In genomic region chr20:34705008-34705382, GRCh38 we compare ENCODE assay signal across 8 cellular contexts. TPM values are rescaled to one million over a fixed set of nuclear protein-coding genes. Genes with fewer than 3 reads are reported as not detected.
A peak's percentile ranks its signal among the peaks of the same experiment; 100 is the strongest.
DNase-seq lines count a peak whose midpoint lies in the region; ATAC-seq, FAIRE-seq and TF ChIP-seq lines count a peak whose summit lies in the region.

No MANE protein-coding gene starts in this region.

- H3K36me3 ChIP-seq in BLaER1 treated with 17β-estradiol and CSF1 and Interleukin-3, amounts not matched to agents 10 nM and 100 nM, result no peaks in the 10 kb centered on the region
- H3K36me3 ChIP-seq in MM.1S (replicated peaks; ENCODE audit: insufficient read depth, low read length), result no peaks in the 10 kb centered on the region

- H3K4me1 ChIP-seq in BLaER1 treated with 17β-estradiol and CSF1 and Interleukin-3, amounts not matched to agents 10 nM and 100 nM, result peaks cover 42 to 60% (median 57%) of the 10 kb centered on the region in 10 experiments
- peaks cover 7% of the 10 kb centered on the region; the same call in 1 of the 2 replicates for H3K4me1 ChIP-seq in MM.1S (ENCODE audit: low read length)

- H3K4me1 Mint-ChIP-seq in natural killer cell, result peaks cover 16 to 28% of the 10 kb centered on the region in 2 donors

- H3F3A ChIP-seq in MM.1S (ENCODE audit: insufficient read depth, low read length), result peaks cover 16% of the 10 kb centered on the region; the same call in 1 of the 2 replicates

- H2AFZ ChIP-seq in MM.1S (ENCODE audit: low read length), result peak overlapping the region; percentile 81

- H3K36me3 Mint-ChIP-seq in natural killer cell, result no peaks in the 10 kb centered on the region

- H4K20me1 ChIP-seq in BLaER1 treated with 17β-estradiol and CSF1 and Interleukin-3, amounts not matched to agents 10 nM and 100 nM, result peaks cover 0 to 24% (median 1%) of the 10 kb centered on the region in 11 experiments; a peak in 11 of 22 replicates
- no peaks in the 10 kb centered on the region for H4K20me1 ChIP-seq in MM.1S (ENCODE audit: insufficient read depth, low read length)

- peak overlapping the region; percentile 75 to 94 (median 87) for H3K4me3 ChIP-seq in BLaER1 treated with 17β-estradiol and CSF1 and Interleukin-3, amounts not matched to agents 10 nM and 100 nM
- H3K4me3 ChIP-seq in MM.1S (ENCODE audit: low read length), result peak overlapping the region; percentile 89
- H3K4me3 ChIP-seq in choroid plexus epithelial cell (ENCODE audit: low read depth, low read length), result peak overlapping the region; percentile 87

- DNase-seq in MM.1S (no peak), choroid plexus epithelial cell (ENCODE audit: low read depth) (no peak), natural killer cell (no peak), DMS53 (lab: John Stamatoyannopoulos, UW) (no peak), dermis blood vessel endothelial cell (no peak), HTR-8/SVneo (ENCODE audit: insufficient read length, low spot score) (no peak)

- intact Hi-C loops in natural killer cell (cut with micrococcal nuclease), result loop anchor here (5.0 to 10.0 kb wide), 2 partner anchors 143 to 170 kb away; no protein-coding TSS in a partner anchor

- FAIRE-seq in HTR-8/SVneo (lab: Jason Lieb, UNC), result no peak

- H3K4me2 ChIP-seq in BLaER1 treated with 17β-estradiol and CSF1 and Interleukin-3, amounts not matched to agents 10 nM and 100 nM, result peak overlapping the region; percentile 92 to 99 (median 97)
- peak overlapping the region; percentile 100 for H3K4me2 ChIP-seq in MM.1S (ENCODE audit: low read depth, low read length)

- no peaks in the 10 kb centered on the region for H3K79me2 ChIP-seq in MM.1S (ENCODE audit: low read length)

- no peaks in the 10 kb centered on the region for H3K9me2 ChIP-seq in MM.1S (replicated peaks; ENCODE audit: insufficient read depth, low read length)

- peak overlapping the region; percentile 94 to 98 for H3K27ac Mint-ChIP-seq in natural killer cell

- H3K9ac ChIP-seq in BLaER1 treated with 17β-estradiol and CSF1 and Interleukin-3, amounts not matched to agents 10 nM and 100 nM, result peak overlapping the region; percentile 91 to 100 (median 93)
- H3K9ac ChIP-seq in MM.1S (ENCODE audit: low read length), result peak overlapping the region; percentile 83

- no peaks in the 10 kb centered on the region for H3K9me3 ChIP-seq in BLaER1 treated with 17β-estradiol and CSF1 and Interleukin-3, amounts not matched to agents 10 nM and 100 nM (replicated peaks in 1 of 11)
- H3K9me3 ChIP-seq in MM.1S (replicated peaks; ENCODE audit: insufficient read depth, low read length), result no peaks in the 10 kb centered on the region

- no peaks in the 10 kb centered on the region for H3K9me3 Mint-ChIP-seq in natural killer cell

- ATAC-seq in natural killer cell, result no peak
- ATAC-seq in HG03442 (IDR thresholded peaks at IDR 0.05; ENCODE audit: unreplicated experiment), result no peak

- H3K27ac ChIP-seq in BLaER1 treated with 17β-estradiol and CSF1 and Interleukin-3, amounts not matched to agents 10 nM and 100 nM, result peak overlapping the region; percentile 90 to 100 (median 95)
- H3K27ac ChIP-seq in MM.1S (ENCODE audit: low read length), result peak overlapping the region; percentile 63; the same call in 1 of the 2 replicates

- H3K27me3 ChIP-seq in BLaER1 treated with 17β-estradiol and CSF1 and Interleukin-3, amounts not matched to agents 10 nM and 100 nM, result peaks cover 0 to 2% (median under 1%) of the 10 kb centered on the region in 11 experiments; a peak in 7 of 22 replicates
- no peaks in the 10 kb centered on the region for H3K27me3 ChIP-seq in MM.1S (replicated peaks; ENCODE audit: insufficient read depth, low read length)

- peak overlapping the region; percentile 94 for H3K4me3 Mint-ChIP-seq in natural killer cell

- H3K27me3 Mint-ChIP-seq in natural killer cell (ENCODE audit: low read depth in 2 of 2), result peaks cover 0 to 12% of the 10 kb centered on the region in 2 donors

- no peak for TF ChIP-seq CTCF in MM.1S (IDR thresholded peaks at IDR 0.05; ENCODE audit: low read length)
- TF ChIP-seq CTCF in choroid plexus epithelial cell (conservative IDR thresholded peaks at IDR 0.05; ENCODE audit: low read depth, low read length), result no peak
- TF ChIP-seq CTCF in natural killer cell (IDR thresholded peaks at IDR 0.05), result no peak

RNA-seq across cellular contexts. Expression of gene TP53INP2, which starts 0.9 kb away (rescaled TPM):
- total RNA-seq in natural killer cell, result 10 to 100 TPM; 30.7 to 56.3 (median 35.9) TPM
- 5.8 and 9.9 TPM in 2 replicates for total RNA-seq in dermis blood vessel endothelial cell

RNA-seq across cellular contexts. Expression of gene PIGU, which starts 28.1 kb away (rescaled TPM):
- 10 to 100 TPM in 1 of 3 donors, 1 to 10 TPM in 2; 7.0 to 11.1 (median 8.2) TPM for total RNA-seq in natural killer cell
- 7.8 and 8.3 TPM in 2 replicates for total RNA-seq in dermis blood vessel endothelial cell
